ENCODE assay signal across 8 cellular contexts in the genomic region with DNA sequence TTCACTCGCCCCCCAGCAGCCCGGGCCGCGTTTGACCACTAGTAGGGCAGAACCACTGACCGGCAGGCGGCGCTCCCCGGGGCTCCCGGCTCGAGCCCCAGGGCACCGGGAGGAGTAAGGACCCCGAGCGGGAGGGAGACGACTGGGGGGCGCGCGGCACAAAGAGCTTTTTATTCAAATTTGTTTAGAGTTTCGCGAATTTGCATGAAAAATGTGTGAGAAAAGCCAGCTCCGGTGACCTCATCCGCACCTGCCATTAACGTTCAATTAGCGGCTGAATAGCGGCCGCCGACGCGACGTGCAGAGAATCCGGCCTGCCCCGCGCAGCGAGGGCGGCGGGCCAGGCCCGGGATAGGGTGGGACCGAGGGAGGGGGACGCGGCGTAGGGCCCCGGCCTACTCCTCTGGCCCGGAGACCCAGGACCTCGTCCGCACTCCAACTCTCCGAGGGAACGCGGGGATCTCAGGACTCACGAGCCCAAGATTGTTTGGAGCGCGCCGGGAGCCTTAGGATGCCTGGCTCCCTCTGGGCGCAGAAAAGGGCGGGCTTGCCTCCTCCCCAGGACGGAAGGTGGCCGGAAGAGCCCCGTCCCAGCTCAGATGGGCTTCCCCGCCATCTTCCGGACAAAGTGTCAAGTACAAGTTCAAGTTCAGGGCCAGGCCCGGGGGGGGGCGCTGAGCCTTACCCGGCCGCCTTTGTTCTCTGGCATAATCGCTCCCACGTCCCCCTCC.
DNase-seq lines count a peak whose midpoint lies in the region; ATAC-seq, FAIRE-seq and TF ChIP-seq lines count a peak whose summit lies in the region.

No MANE protein-coding gene starts in this region.

- TF ChIP-seq EP300 in upper lobe of left lung (IDR thresholded peaks at IDR 0.05): no peak

- FAIRE-seq in D721Med (lab: Jason Lieb, UNC): no peak

- peaks cover 61% of the 10 kb centered on the region for H3K27me3 Mint-ChIP-seq in central memory CD8-positive, alpha-beta T cell

- intact Hi-C loops in OCI-LY7 (cut with micrococcal nuclease; ENCODE audit: unreplicated experiment): no loop called here

- H3K4me1 Mint-ChIP-seq in central memory CD8-positive, alpha-beta T cell: no peaks in the 10 kb centered on the region

- no peaks in the 10 kb centered on the region for H3K36me3 Mint-ChIP-seq in central memory CD8-positive, alpha-beta T cell (ENCODE audit: insufficient read depth)

- no peaks in the 10 kb centered on the region for H3K9me2 ChIP-seq in OCI-LY7 (ENCODE audit: insufficient read depth, low read length)

- H3K27me3 ChIP-seq in upper lobe of left lung: peaks cover 0 to 49% (median 23%) of the 10 kb centered on the region in 4 donors

- peak overlapping the region; percentile 36; the same call in 1 of the 2 replicates for H3K4me2 ChIP-seq in OCI-LY7 (ENCODE audit: low read length)

- no peaks in the 10 kb centered on the region for H3K4me1 ChIP-seq in OCI-LY7 (ENCODE audit: insufficient read depth, low read length, poor library complexity, severe bottlenecking)
- H3K4me1 ChIP-seq in upper lobe of left lung: peaks cover 14 to 18% (median 15%) of the 10 kb centered on the region in 4 donors

- CTCF ChIA-PET in OCI-LY7 (lab: Charles Lee; ENCODE audit: unreplicated experiment): no interaction called here

- no peaks in the 10 kb centered on the region for H3K9me3 Mint-ChIP-seq in central memory CD8-positive, alpha-beta T cell

- peak overlapping the region; percentile 68 for H3K4me3 Mint-ChIP-seq in central memory CD8-positive, alpha-beta T cell

- H3K27ac Mint-ChIP-seq in central memory CD8-positive, alpha-beta T cell (ENCODE audit: low read depth): no peak overlapping the region

- no peak overlapping the region for H2AFZ ChIP-seq in OCI-LY7 (ENCODE audit: low read length)

- no peaks in the 10 kb centered on the region for H3K79me2 ChIP-seq in OCI-LY7 (ENCODE audit: insufficient read depth, low read depth, low read length)

- 0 to 3% methylated on average over 1 to 63 of the region's 64 CpGs for WGBS in upper lobe of left lung, 2 donors

- H3K27ac ChIP-seq in OCI-LY7 (ENCODE audit: low read depth, low read length, poor library complexity, severe bottlenecking) (no peak overlapping the region), upper lobe of left lung (no peak overlapping the region)

- peak; percentile 39 for ATAC-seq in HG03565 (IDR thresholded peaks at IDR 0.05; ENCODE audit: unreplicated experiment)
- peak; percentile 36 for ATAC-seq in central memory CD8-positive, alpha-beta T cell (replicated peaks; ENCODE audit: extremely low read depth, poor library complexity, severe bottlenecking)
- no peak for ATAC-seq in upper lobe of left lung (ENCODE audit: low FRiP score in 2 of 2)
- no peak for ATAC-seq in HG02571 (IDR thresholded peaks at IDR 0.05; ENCODE audit: unreplicated experiment)

- POLR2A ChIA-PET in OCI-LY7 (lab: Charles Lee): no interaction called here

- H3K4me3 ChIP-seq in OCI-LY7 (ENCODE audit: low read depth, low read length, poor library complexity, severe bottlenecking) (no peak overlapping the region), upper lobe of left lung (peak overlapping the region in 3 of 4 donors; percentile 24 to 38 (median 37))

- TF ChIP-seq CTCF in D721Med (IDR thresholded peaks at IDR 0.05; ENCODE audit: insufficient read depth, missing control alignments) (peak; percentile 46), OCI-LY7 (conservative IDR thresholded peaks at IDR 0.05; ENCODE audit: low read length) (no peak), upper lobe of left lung (IDR thresholded peaks at IDR 0.05) (peak in 1 of 6 experiments; percentile 24)

- no peaks in the 10 kb centered on the region for H4K20me1 ChIP-seq in OCI-LY7 (ENCODE audit: insufficient read depth, low read length)

- BruUV-seq in OCI-LY7 (replicated peaks; lab: Mats Ljungman, UMichigan): no TSS peak

- no peaks in the 10 kb centered on the region for H3K36me3 ChIP-seq in OCI-LY7 (ENCODE audit: insufficient read depth, low read length)
- no peaks in the 10 kb centered on the region for H3K36me3 ChIP-seq in upper lobe of left lung

- no peak for TF ChIP-seq POLR2A in upper lobe of left lung (IDR thresholded peaks at IDR 0.05)

- H3K9me3 ChIP-seq in OCI-LY7 (ENCODE audit: low read length) (no peaks in the 10 kb centered on the region), upper lobe of left lung (no peaks in the 10 kb centered on the region)

- DNase-seq in D721Med (ENCODE audit: insufficient read length, low spot score) (peak; percentile 54), GM19240 (ENCODE audit: insufficient read length, low spot score) (peak; percentile 43), OCI-LY7 (ENCODE audit: low spot score) (no peak), medulla oblongata (ENCODE audit: extremely low spot score) (peak; percentile 82), upper lobe of left lung (peak in 1 of 2 donors; percentile 87)
- DNase-seq in central memory CD8-positive, alpha-beta T cell (ENCODE audit: low spot score in 2 of 2): no peak

Comparison
In these comparisons a context has a peak if more than half of its experiments do, and no peak if none do; other contexts are left out.
1. DNase-seq: peak in D721Med (single experiment), GM19240 (single experiment) and medulla oblongata (single experiment); none in OCI-LY7 (single experiment) and central memory CD8-positive, alpha-beta T cell (0 of 2).
2. ATAC-seq: peak in HG03565 (single experiment) and central memory CD8-positive, alpha-beta T cell (single experiment); none in upper lobe of left lung (0 of 2) and HG02571 (single experiment).